ENCODE assay signal across 7 cellular contexts in the genomic region with DNA sequence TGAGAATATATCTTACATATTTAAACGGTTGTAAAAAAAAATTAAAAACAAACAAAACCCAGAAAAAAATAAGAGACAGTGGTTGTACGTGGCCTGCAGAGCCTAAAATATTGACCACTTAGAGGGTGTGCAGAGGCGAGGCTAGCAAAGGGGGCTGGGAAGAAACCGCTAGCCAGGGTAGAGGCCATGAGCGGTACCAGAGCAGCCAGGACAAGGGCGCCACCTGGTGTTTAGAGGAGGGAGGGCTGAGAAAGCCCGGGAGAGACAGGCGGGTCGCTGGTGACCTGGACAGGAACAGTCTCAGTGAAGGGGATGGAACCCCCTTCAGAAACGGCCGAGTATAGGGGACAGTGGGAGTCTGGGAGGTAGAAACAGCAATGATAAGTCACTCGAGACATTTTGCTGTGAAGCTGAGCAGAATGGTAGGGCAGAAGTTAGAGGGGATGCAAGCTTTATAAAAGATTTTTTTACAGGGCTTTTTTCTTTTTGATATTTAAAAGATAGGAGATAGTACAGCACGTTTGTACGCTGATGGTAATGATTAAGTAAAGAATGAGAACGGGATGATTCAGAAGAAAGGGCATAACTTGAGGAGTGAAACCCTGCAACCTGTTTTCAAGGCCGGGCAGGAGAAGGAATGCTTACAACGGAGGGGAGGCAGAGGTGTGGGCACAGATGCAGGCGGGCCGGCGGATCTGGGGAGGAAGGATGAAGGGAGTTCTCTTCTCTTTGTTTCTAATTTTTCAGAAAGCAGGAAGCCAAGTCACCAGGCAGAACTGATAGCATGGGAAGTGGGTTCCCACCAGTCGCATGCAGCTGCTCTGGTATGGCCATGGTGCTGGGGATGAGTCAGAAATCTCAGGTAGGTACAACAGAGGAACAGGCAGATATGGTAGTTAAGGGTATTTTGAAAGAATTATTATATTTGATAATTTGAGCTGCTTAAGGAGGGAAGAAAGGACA.
DNase-seq lines count a peak whose midpoint lies in the region; ATAC-seq, FAIRE-seq and TF ChIP-seq lines count a peak whose summit lies in the region.

No MANE protein-coding gene starts in this region.

- no peak overlapping the region for H3K27ac ChIP-seq in HCT116 (ENCODE audit: low read depth, low read length)
- H3K27ac ChIP-seq in MM.1S (ENCODE audit: low read length): no peak overlapping the region
- H3K27ac ChIP-seq in keratinocyte (ENCODE audit: control insufficient read depth, insufficient read depth, low read length): no peak overlapping the region

- H3K27me3 Mint-ChIP-seq in T-helper 2 cell treated with Interferon-gamma antibody and Interleukin-4, amounts not matched to agents 5 μg/mL and 100 μg/mL, for 36 hours (ENCODE audit: low read depth): peaks cover 55% of the 10 kb centered on the region

- peak overlapping the region; percentile 69 for H3K4me3 Mint-ChIP-seq in T-helper 2 cell treated with Interferon-gamma antibody and Interleukin-4, amounts not matched to agents 5 μg/mL and 100 μg/mL, for 36 hours

- no TSS peak for BruUV-seq in HCT116 (replicated peaks; lab: Mats Ljungman, UMichigan)

- H3K4me1 ChIP-seq in HCT116 (ENCODE audit: control insufficient read depth in 1 of 2, insufficient read depth in 2 of 2, low read length in 2 of 2): 0 out of 4 replicates have a peak, but pooled peaks cover 0 to 5% of the 10 kb centered on the region in 2 experiments
- H3K4me1 ChIP-seq in MM.1S (ENCODE audit: low read length): no peaks in the 10 kb centered on the region
- no peaks in the 10 kb centered on the region for H3K4me1 ChIP-seq in keratinocyte (ENCODE audit: control insufficient read depth, extremely low read depth, insufficient read depth, low read length)

- peak; percentile 100 for ATAC-seq in HCT116

- H4K20me1 ChIP-seq in HCT116 (ENCODE audit: insufficient read depth) (peaks cover 4% of the 10 kb centered on the region; the same call in 1 of the 2 replicates), MM.1S (ENCODE audit: insufficient read depth, low read length) (no peaks in the 10 kb centered on the region), keratinocyte (ENCODE audit: control insufficient read depth, extremely low read depth, insufficient read depth, low read length) (no peaks in the 10 kb centered on the region)

- H3K9me3 Mint-ChIP-seq in T-helper 2 cell treated with Interferon-gamma antibody and Interleukin-4, amounts not matched to agents 5 μg/mL and 100 μg/mL, for 36 hours: no peaks in the 10 kb centered on the region

- no peaks in the 10 kb centered on the region for H3K79me2 ChIP-seq in HCT116 (ENCODE audit: insufficient read depth, low read length)
- H3K79me2 ChIP-seq in MM.1S (ENCODE audit: low read length): no peaks in the 10 kb centered on the region
- H3K79me2 ChIP-seq in keratinocyte (ENCODE audit: control insufficient read depth, insufficient read depth, low read length): no peaks in the 10 kb centered on the region

- FAIRE-seq in GM12892 (lab: Jason Lieb, UNC): peak; percentile 73
- FAIRE-seq in keratinocyte (lab: Jason Lieb, UNC): peak; percentile 5

- dilution Hi-C loops in keratinocyte (cut with MboI; ENCODE audit: extremely low pct_ligation_motif_present, low sequenced_read_pairs): no loop called here

- H3K9ac ChIP-seq in HCT116 (ENCODE audit: low read length) (no peak overlapping the region), MM.1S (ENCODE audit: low read length) (no peak overlapping the region), keratinocyte (ENCODE audit: control insufficient read depth, extremely low read depth, insufficient read depth, low read length) (no peak overlapping the region)

- H3K36me3 ChIP-seq in HCT116 (ENCODE audit: control insufficient read depth in 1 of 2, insufficient read depth in 2 of 2, low read length in 2 of 2) (no peaks in the 10 kb centered on the region), MM.1S (replicated peaks; ENCODE audit: insufficient read depth, low read length) (no peaks in the 10 kb centered on the region), keratinocyte (ENCODE audit: control insufficient read depth in 2 of 2, extremely low read depth in 1 of 2, insufficient read depth in 2 of 2, low read length in 2 of 2) (no peaks in the 10 kb centered on the region)

- POLR2A ChIA-PET in HCT116 (lab: Charles Lee): no interaction called here

- DNase-seq in GM12892 (ENCODE audit: insufficient read length): peak; percentile 34
- DNase-seq in HCT116 (ENCODE audit: low read depth, low spot score): peak; percentile 33
- DNase-seq in MM.1S: peak; percentile 49
- DNase-seq in T-helper 2 cell treated with Interferon-gamma antibody and Interleukin-4, amounts not matched to agents 5 μg/mL and 100 μg/mL, for 36 hours (ENCODE audit: low spot score): peak; percentile 65
- DNase-seq in anterior cingulate cortex (lab: John Stamatoyannopoulos, UW): peak in 41 of 58 donors; percentile 1 to 55 (median 19)
- no peak for DNase-seq in keratinocyte (ENCODE audit: low read depth, low spot score)
- peak; percentile 85 to 87 for DNase-seq in stimulated activated CD4-positive, alpha-beta T cell treated with anti-CD3 and anti-CD28 coated beads, Interleukin-2, amount 100 ng/mL, for 48 hours

- CTCF ChIA-PET in HCT116 (lab: Charles Lee): interaction anchor here (0.8 to 2.5 kb wide), 11 partner anchors 9 to 905 kb away, joined by 3 to 13 read pairs (median 4); partner anchors contain the start of genes FAM229B and TUBE1

- H3K4me2 ChIP-seq in HCT116 (ENCODE audit: low read length): peak overlapping the region; percentile 31
- no peak overlapping the region for H3K4me2 ChIP-seq in MM.1S (ENCODE audit: low read depth, low read length)
- H3K4me2 ChIP-seq in keratinocyte (ENCODE audit: control insufficient read depth, extremely low read depth, insufficient read depth, low read depth, low read length): no peak overlapping the region

- H3K4me1 Mint-ChIP-seq in T-helper 2 cell treated with Interferon-gamma antibody and Interleukin-4, amounts not matched to agents 5 μg/mL and 100 μg/mL, for 36 hours (ENCODE audit: low read depth): peaks cover 16% of the 10 kb centered on the region

- no peak overlapping the region for H3K27ac Mint-ChIP-seq in T-helper 2 cell treated with Interferon-gamma antibody and Interleukin-4, amounts not matched to agents 5 μg/mL and 100 μg/mL, for 36 hours

- no peaks in the 10 kb centered on the region for H3K9me1 ChIP-seq in keratinocyte (ENCODE audit: control insufficient read depth, extremely low read depth, insufficient read depth, low read length)

- TF ChIP-seq CTCF in HCT116 (IDR thresholded peaks at IDR 0.05 in 2 of 3, conservative IDR thresholded peaks at IDR 0.05 in 1 of 3; ENCODE audit: borderline replicate concordance in 1 of 3, insufficient read depth in 1 of 3, low read depth in 2 of 3, low read length in 2 of 3) (peak; percentile 83 to 97 (median 93)), MM.1S (IDR thresholded peaks at IDR 0.05; ENCODE audit: low read length) (peak; percentile 93), keratinocyte (optimal IDR thresholded peaks at IDR 0.05 in 1 of 3, IDR thresholded peaks at IDR 0.05 in 1 of 3, conservative IDR thresholded peaks at IDR 0.05 in 1 of 3; ENCODE audit: extremely low read depth in 1 of 3, insufficient read depth in 2 of 3, low read length in 3 of 3) (peak; percentile 85 to 95 (median 93))

- H3F3A ChIP-seq in MM.1S (ENCODE audit: insufficient read depth, low read length): no peaks in the 10 kb centered on the region

- RAD21 ChIA-PET in HCT116 (lab: Charles Lee; ENCODE audit: low non-redundant PET in 1 of 2, low total read pairs in 2 of 2, uncharacterized antibody in 2 of 2, unreplicated experiment in 2 of 2): interaction anchor here in 1 of 2 experiments (0.6 kb wide), 1 partner anchor 77 kb away, joined by 3 read pairs; no protein-coding TSS in a partner anchor

- H3K27me3 ChIP-seq in HCT116 (ENCODE audit: insufficient read depth, low read length): no peaks in the 10 kb centered on the region
- no peaks in the 10 kb centered on the region for H3K27me3 ChIP-seq in MM.1S (replicated peaks; ENCODE audit: insufficient read depth, low read length)
- no peaks in the 10 kb centered on the region for H3K27me3 ChIP-seq in keratinocyte (ENCODE audit: control insufficient read depth, extremely low read depth, insufficient read depth, low read length)

- intact Hi-C loops in HCT116 (cut with micrococcal nuclease): loop anchor here (1.0 kb wide), 3 partner anchors 77 to 453 kb away; no protein-coding TSS in a partner anchor

- H3K9me3 ChIP-seq in HCT116 (ENCODE audit: control insufficient read depth in 1 of 2, insufficient read depth in 1 of 2, low read depth in 1 of 2, low read length in 2 of 2) (no peaks in the 10 kb centered on the region), MM.1S (replicated peaks; ENCODE audit: insufficient read depth, low read length) (no peaks in the 10 kb centered on the region), keratinocyte (ENCODE audit: control insufficient read depth, low read depth, low read length) (no peaks in the 10 kb centered on the region)

- peak overlapping the region; percentile 84 for H2AFZ ChIP-seq in HCT116 (ENCODE audit: low read depth, low read length, poor library complexity, severe bottlenecking)
- peak overlapping the region; percentile 73 for H2AFZ ChIP-seq in MM.1S (ENCODE audit: low read length)
- no peak overlapping the region for H2AFZ ChIP-seq in keratinocyte (ENCODE audit: control insufficient read depth, low read length)

- peak; percentile 93 for TF ChIP-seq RAD21 in HCT116 (IDR thresholded peaks at IDR 0.05; ENCODE audit: low read depth)

- H3K36me3 Mint-ChIP-seq in T-helper 2 cell treated with Interferon-gamma antibody and Interleukin-4, amounts not matched to agents 5 μg/mL and 100 μg/mL, for 36 hours (ENCODE audit: low read depth): no peaks in the 10 kb centered on the region

- TF ChIP-seq POLR2A in GM12892 (IDR thresholded peaks at IDR 0.05; ENCODE audit: low read depth, low read length) (no peak), HCT116 (IDR thresholded peaks at IDR 0.05; ENCODE audit: borderline replicate concordance, extremely low read depth, insufficient read depth, insufficient read length) (no peak)

- H3K4me3 ChIP-seq in HCT116 (replicated peaks in 1 of 2; ENCODE audit: low read depth in 1 of 2, low read length in 2 of 2) (no peak overlapping the region), MM.1S (ENCODE audit: low read length) (no peak overlapping the region), keratinocyte (ENCODE audit: control insufficient read depth in 2 of 3, extremely low read depth in 1 of 3, insufficient read depth in 2 of 3, low read depth in 1 of 3, low read length in 3 of 3) (no peak overlapping the region)

- H3K9me2 ChIP-seq in HCT116 (ENCODE audit: insufficient read depth) (no peaks in the 10 kb centered on the region), MM.1S (replicated peaks; ENCODE audit: insufficient read depth, low read length) (no peaks in the 10 kb centered on the region)

TF ChIP-seq in HCT116, 20 proteins besides CTCF, POLR2A, EP300 and RAD21 (continues in another document):
- no peak for TF ChIP-seq YY1 (IDR thresholded peaks at IDR 0.05; ENCODE audit: extremely low read depth, insufficient replicate concordance, low read depth, low read length)
- TF ChIP-seq ELF1 (IDR thresholded peaks at IDR 0.05; ENCODE audit: borderline replicate concordance, low read depth): no peak
- no peak for TF ChIP-seq ZFX (IDR thresholded peaks at IDR 0.05)
- no peak for TF ChIP-seq POLR2AphosphoS5 (IDR thresholded peaks at IDR 0.05; ENCODE audit: low read depth, low read length)
